1 cellular context compared by ENCODE assay signal in the genomic region with DNA sequence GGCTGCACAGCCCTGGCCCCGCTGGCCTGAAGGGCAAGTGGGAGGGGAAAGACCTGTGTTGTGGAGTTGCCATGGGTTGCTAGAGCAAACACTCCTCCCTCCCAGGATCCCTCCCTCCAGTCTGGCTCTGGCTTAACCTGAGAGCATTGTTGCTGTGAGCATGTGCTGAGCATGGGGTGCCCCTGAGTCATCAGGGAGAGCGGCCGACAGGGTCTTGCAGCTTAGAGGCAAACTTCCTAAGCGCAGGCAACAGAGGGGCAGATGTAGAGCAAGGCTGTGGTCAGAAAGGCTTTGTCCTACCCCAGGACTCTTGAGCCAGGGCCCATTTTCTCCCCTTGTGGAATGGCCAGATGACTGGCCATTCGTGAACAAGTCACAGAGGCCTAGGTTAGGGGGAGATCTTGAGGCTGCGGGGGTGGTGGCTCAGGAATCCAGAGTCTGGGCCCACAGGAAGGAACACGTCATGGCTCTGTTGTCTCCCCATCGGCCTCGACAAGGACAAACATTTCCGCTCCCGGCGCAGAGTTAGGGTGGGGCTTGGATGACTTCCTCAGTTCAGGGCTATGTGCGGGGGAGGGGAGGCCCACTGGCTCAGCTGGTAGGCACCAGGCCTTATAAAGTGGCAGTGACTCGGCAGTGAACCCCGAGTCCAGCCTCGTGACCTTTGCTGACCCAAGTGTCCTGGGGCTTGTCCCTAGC.
TF ChIP-seq lines count a peak whose summit lies in the region.

No MANE protein-coding gene starts in this region.

TF ChIP-seq in liver, 16 proteins besides CTCF, POLR2A, EP300 and RAD21 (continued from another document):
- TF ChIP-seq, protein P1, sequence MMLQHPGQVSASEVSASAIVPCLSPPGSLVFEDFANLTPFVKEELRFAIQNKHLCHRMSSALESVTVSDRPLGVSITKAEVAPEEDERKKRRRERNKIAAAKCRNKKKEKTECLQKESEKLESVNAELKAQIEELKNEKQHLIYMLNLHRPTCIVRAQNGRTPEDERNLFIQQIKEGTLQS (IDR thresholded peaks at IDR 0.05): peak; percentile 74
- peak; percentile 90 to 93 for TF ChIP-seq JUND (IDR thresholded peaks at IDR 0.05)
- TF ChIP-seq GABPA (IDR thresholded peaks at IDR 0.05 in 1 of 2, conservative IDR thresholded peaks at IDR 0.05 in 1 of 2): peak in 1 of 2 donors; percentile 59
